6 cellular contexts compared by ENCODE assay signal in genomic region chr7:101154693-101155102, GRCh38. TPM values are rescaled to one million over a fixed set of nuclear protein-coding genes. Genes with fewer than 3 reads are reported as not detected.
DNase-seq lines count a peak whose midpoint lies in the region; ATAC-seq and TF ChIP-seq lines count a peak whose summit lies in the region.

No MANE protein-coding gene starts in this region.

- TF ChIP-seq POLR2A in sigmoid colon (IDR thresholded peaks at IDR 0.05): no peak

- H3K4me1 Mint-ChIP-seq in effector memory CD8-positive, alpha-beta T cell (ENCODE audit: low read depth in 2 of 2): peaks cover 12 to 14% of the 10 kb centered on the region in 2 donors

- intact Hi-C loops in sigmoid colon (cut with DNase I): no loop called here

- no peaks in the 10 kb centered on the region for H3K9me3 Mint-ChIP-seq in effector memory CD8-positive, alpha-beta T cell

- H3K4me3 ChIP-seq in DOHH2 (ENCODE audit: low read length) (peak overlapping the region; percentile 83), sigmoid colon (peak overlapping the region; percentile 89 to 99 (median 90))

- H3F3A ChIP-seq in DOHH2 (ENCODE audit: control insufficient read depth, insufficient read depth): peaks cover 20% of the 10 kb centered on the region

- WGBS in sigmoid colon, 2 donors: 1% methylated on average over 34 of the region's 34 CpGs

- H3K9me3 ChIP-seq in DOHH2 (ENCODE audit: control insufficient read depth, insufficient read depth, low read length) (no peaks in the 10 kb centered on the region), sigmoid colon (no peaks in the 10 kb centered on the region)

- H4K20me1 ChIP-seq in DOHH2 (ENCODE audit: control insufficient read depth, insufficient read depth, low read depth, low read length): no peaks in the 10 kb centered on the region

- H3K4me1 ChIP-seq in DOHH2 (ENCODE audit: control insufficient read depth, low read length) (peaks cover 20% of the 10 kb centered on the region), sigmoid colon (peaks cover 0 to 17% (median 14%) of the 10 kb centered on the region in 4 donors)

- H3K36me3 Mint-ChIP-seq in effector memory CD8-positive, alpha-beta T cell (ENCODE audit: insufficient read depth): peaks cover 11% of the 10 kb centered on the region

- ATAC-seq in HG03342 (IDR thresholded peaks at IDR 0.05; ENCODE audit: unreplicated experiment) (peak; percentile 24), GM21576 (IDR thresholded peaks at IDR 0.05; ENCODE audit: unreplicated experiment) (no peak), HG02840 (IDR thresholded peaks at IDR 0.05; ENCODE audit: low FRiP score, unreplicated experiment) (no peak)
- ATAC-seq in effector memory CD8-positive, alpha-beta T cell (replicated peaks): peak; percentile 18

- H3K27ac Mint-ChIP-seq in effector memory CD8-positive, alpha-beta T cell: peak overlapping the region; percentile 61 to 87

- H3K4me2 ChIP-seq in DOHH2 (ENCODE audit: low read length): peak overlapping the region; percentile 96

- peaks cover 20% of the 10 kb centered on the region for H3K79me2 ChIP-seq in DOHH2 (ENCODE audit: control insufficient read depth, low read length)

- no peaks in the 10 kb centered on the region for H3K9me2 ChIP-seq in DOHH2 (replicated peaks; ENCODE audit: control insufficient read depth, low read length)

- H3K27me3 Mint-ChIP-seq in effector memory CD8-positive, alpha-beta T cell: peaks cover 3 to 5% of the 10 kb centered on the region in 2 donors

- H3K36me3 ChIP-seq in DOHH2 (ENCODE audit: control insufficient read depth, low read length) (peaks cover 32% of the 10 kb centered on the region), sigmoid colon (peaks cover 5 to 30% (median 10%) of the 10 kb centered on the region in 4 donors)

- peak overlapping the region; percentile 51 for H3K27ac ChIP-seq in DOHH2 (ENCODE audit: low read depth, low read length)
- peak overlapping the region in 2 of 4 donors; percentile 63 for H3K27ac ChIP-seq in sigmoid colon

- DNase-seq in effector memory CD8-positive, alpha-beta T cell: no peak
- DNase-seq in sigmoid colon: no peak

- H3K27me3 ChIP-seq in DOHH2 (ENCODE audit: control insufficient read depth, low read length) (peaks cover 12% of the 10 kb centered on the region), sigmoid colon (no peaks in the 10 kb centered on the region)

- TF ChIP-seq EP300 in sigmoid colon (IDR thresholded peaks at IDR 0.05): no peak

- TF ChIP-seq CTCF in DOHH2 (IDR thresholded peaks at IDR 0.05; ENCODE audit: low read depth, low read length, poor library complexity, severe bottlenecking): peak; percentile 11
- no peak for TF ChIP-seq CTCF in sigmoid colon (IDR thresholded peaks at IDR 0.05)

- H3K4me3 Mint-ChIP-seq in effector memory CD8-positive, alpha-beta T cell: peak overlapping the region; percentile 72 to 84

RNA-seq across cellular contexts. Expression of gene AP1S1, which starts 0.4 kb away (rescaled TPM):
- total RNA-seq in sigmoid colon: 10 to 100 TPM; 15.8 to 31.4 (median 26.9) TPM
- polyA plus RNA-seq in sigmoid colon: 100 to 1,000 TPM; 100 to 135 (median 132) TPM

RNA-seq across cellular contexts. Expression of gene VGF, which starts 10.7 kb away (rescaled TPM):
- under 1 TPM in 2 of 4 donors, not detected in 2; 0.55 to 0.68 TPM for total RNA-seq in sigmoid colon
- under 1 TPM in 1 of 3 donors, not detected in 2; 0.54 TPM for polyA plus RNA-seq in sigmoid colon

RNA-seq across cellular contexts. Expression of gene NAT16, which starts 25.4 kb away (rescaled TPM):
- not detected for total RNA-seq in sigmoid colon
- polyA plus RNA-seq in sigmoid colon: under 1 TPM in 1 of 3 donors, not detected in 2; 0.23 TPM

RNA-seq across cellular contexts. Expression of gene SERPINE1, which starts 27.8 kb away (rescaled TPM):
- 10 to 100 TPM in 2 of 4 donors, 1 to 10 TPM in 2; 1.5 to 21.3 (median 11.7) TPM for total RNA-seq in sigmoid colon
- polyA plus RNA-seq in sigmoid colon: 10 to 100 TPM in 1 of 3 donors, 1 to 10 TPM in 1, under 1 TPM in 1; 0.46 to 10.0 (median 1.8) TPM

RNA-seq across cellular contexts. Expression of gene MOGAT3, which starts 46.1 kb away (rescaled TPM):
- total RNA-seq in sigmoid colon: not detected
- polyA plus RNA-seq in sigmoid colon: 10 to 100 TPM in 1 of 3 donors, 1 to 10 TPM in 2; 3.6 to 27.2 (median 3.7) TPM

Comparison
In these comparisons a context has a peak if more than half of its experiments do, and no peak if none do; other contexts are left out.
1. ATAC-seq: peak in HG03342 (single experiment) and effector memory CD8-positive, alpha-beta T cell (single experiment); none in GM21576 (single experiment) and HG02840 (single experiment).